ENCODE assay signal across 11 cellular contexts in genomic region chr10:72295330-72295910, GRCh38. TPM values are rescaled to one million over a fixed set of nuclear protein-coding genes. Genes with fewer than 3 reads are reported as not detected.
DNase-seq lines count a peak whose midpoint lies in the region; ATAC-seq and TF ChIP-seq lines count a peak whose summit lies in the region.
"Had no signal": no experiment of that assay in that cellular context is flagged by ENCODE, and none has a peak within 500 bp of the region (broad histone marks: within the 10 kb centered on the region; RNA-seq: fewer than 3 reads in every experiment).

No MANE protein-coding gene starts in this region.

- intact Hi-C loops in activated CD4-positive, alpha-beta T cell treated with anti-CD3 and anti-CD28 coated beads for 36 hours (cut with DNase I, micrococcal nuclease), result loop anchor here in 1 of 2 experiments (5.0 to 10.0 kb wide), 3 partner anchors 267 to 568 kb away; partner anchors contain the start of gene VSIR
- intact Hi-C loops in PC-9 (cut with micrococcal nuclease; ENCODE audit: unreplicated experiment) (no loop called here), left lung (cut with DNase I) (no loop called here)

- H3F3A ChIP-seq in PC-9 (ENCODE audit: insufficient read depth, low read depth), result peaks cover 59% of the 10 kb centered on the region

- no peaks in the 10 kb centered on the region for H3K27me3 Mint-ChIP-seq in activated CD4-positive, alpha-beta T cell treated with anti-CD3 and anti-CD28 coated beads for 36 hours
- no peaks in the 10 kb centered on the region for H3K27me3 Mint-ChIP-seq in effector memory CD8-positive, alpha-beta T cell

- peak overlapping the region; percentile 99 for H3K27ac Mint-ChIP-seq in activated CD4-positive, alpha-beta T cell treated with anti-CD3 and anti-CD28 coated beads for 36 hours
- H3K27ac Mint-ChIP-seq in effector memory CD8-positive, alpha-beta T cell, result peak overlapping the region; percentile 95 to 97
- H3K27ac Mint-ChIP-seq in stimulated activated effector memory CD8-positive, alpha-beta T cell treated with anti-CD3 and anti-CD28 coated beads, Interleukin-12 subunit alpha, Interleukin-12 subunit beta, amount 100 ng/mL, for 72 hours, result peak overlapping the region; percentile 99

- ATAC-seq in activated CD4-positive, alpha-beta T cell treated with anti-CD3 and anti-CD28 coated beads for 36 hours, result no peak
- ATAC-seq in effector memory CD8-positive, alpha-beta T cell (replicated peaks), result no peak
- no peak for ATAC-seq in stimulated activated effector memory CD8-positive, alpha-beta T cell treated with anti-CD3 and anti-CD28 coated beads, Interleukin-12 subunit alpha, Interleukin-12 subunit beta, amount 100 ng/mL, for 72 hours
- no peak for ATAC-seq in left lung
- ATAC-seq in GM19351 (IDR thresholded peaks at IDR 0.05; ENCODE audit: unreplicated experiment), result no peak

- peaks cover 80% of the 10 kb centered on the region for H3K4me1 Mint-ChIP-seq in activated CD4-positive, alpha-beta T cell treated with anti-CD3 and anti-CD28 coated beads for 36 hours
- H3K4me1 Mint-ChIP-seq in effector memory CD8-positive, alpha-beta T cell (ENCODE audit: low read depth in 2 of 2), result peaks cover 39 to 41% of the 10 kb centered on the region in 2 donors
- H3K4me1 Mint-ChIP-seq in stimulated activated effector memory CD8-positive, alpha-beta T cell treated with anti-CD3 and anti-CD28 coated beads, Interleukin-12 subunit alpha, Interleukin-12 subunit beta, amount 100 ng/mL, for 72 hours, result peaks cover 79% of the 10 kb centered on the region

- TF ChIP-seq CTCF in PC-9 (conservative IDR thresholded peaks at IDR 0.05) (no peak), left lung (IDR thresholded peaks at IDR 0.05) (no peak)

- H3K79me2 ChIP-seq in PC-9 (ENCODE audit: low read depth), result peaks cover 12% of the 10 kb centered on the region; the same call in 1 of the 2 replicates

- no peaks in the 10 kb centered on the region for H3K9me3 Mint-ChIP-seq in activated CD4-positive, alpha-beta T cell treated with anti-CD3 and anti-CD28 coated beads for 36 hours (ENCODE audit: low read depth)
- no peaks in the 10 kb centered on the region for H3K9me3 Mint-ChIP-seq in effector memory CD8-positive, alpha-beta T cell
- H3K9me3 Mint-ChIP-seq in stimulated activated effector memory CD8-positive, alpha-beta T cell treated with anti-CD3 and anti-CD28 coated beads, Interleukin-12 subunit alpha, Interleukin-12 subunit beta, amount 100 ng/mL, for 72 hours, result no peaks in the 10 kb centered on the region

- H3K27me3 ChIP-seq in PC-9 (ENCODE audit: insufficient read depth, low read depth) (no peaks in the 10 kb centered on the region), left lung (no peaks in the 10 kb centered on the region)
- H3K27me3 ChIP-seq: sigmoid colon had no signal

- peak overlapping the region; percentile 80 for H3K4me3 Mint-ChIP-seq in activated CD4-positive, alpha-beta T cell treated with anti-CD3 and anti-CD28 coated beads for 36 hours
- peak overlapping the region in 1 of 2 donors; percentile 78 for H3K4me3 Mint-ChIP-seq in effector memory CD8-positive, alpha-beta T cell
- peak overlapping the region; percentile 81 for H3K4me3 Mint-ChIP-seq in stimulated activated effector memory CD8-positive, alpha-beta T cell treated with anti-CD3 and anti-CD28 coated beads, Interleukin-12 subunit alpha, Interleukin-12 subunit beta, amount 100 ng/mL, for 72 hours

- H3K9me3 ChIP-seq in PC-9 (ENCODE audit: insufficient read depth, low read depth) (no peaks in the 10 kb centered on the region), left lung (no peaks in the 10 kb centered on the region)
- H3K9me3 ChIP-seq: sigmoid colon had no signal

- no peak overlapping the region for H3K4me3 ChIP-seq in PC-9
- no peak overlapping the region for H3K4me3 ChIP-seq in left lung
- H3K4me3 ChIP-seq: sigmoid colon had no signal

- no peaks in the 10 kb centered on the region for H4K20me1 ChIP-seq in PC-9 (ENCODE audit: insufficient read depth)

- POLR2A ChIA-PET in activated CD4-positive, alpha-beta T cell treated with anti-CD3 and anti-CD28 coated beads for 36 hours (lab: Charles Lee), result interaction anchor here (0.8 to 8.6 kb wide), 8 partner anchors 10 to 79 kb away, joined by 4 to 137 read pairs (median 34); partner anchors contain the start of genes ANAPC16, ASCC1 and DDIT4
- POLR2A ChIA-PET in PC-9 (lab: Charles Lee; ENCODE audit: unreplicated experiment), result no interaction called here

- DNase-seq in activated CD4-positive, alpha-beta T cell treated with anti-CD3 and anti-CD28 coated beads for 36 hours, result no peak
- DNase-seq in activated CD4-positive, alpha-beta T cell treated with anti-CD3 and anti-CD28 coated beads, Interleukin-2, amount 50 U/mL, for 4 hours, result no peak
- DNase-seq in PC-9, result no peak
- no peak for DNase-seq in effector memory CD8-positive, alpha-beta T cell
- DNase-seq in stimulated activated effector memory CD8-positive, alpha-beta T cell treated with anti-CD3 and anti-CD28 coated beads, Interleukin-12 subunit alpha, Interleukin-12 subunit beta, amount 100 ng/mL, for 72 hours (ENCODE audit: low spot score in 2 of 2), result no peak
- no peak for DNase-seq in activated effector memory CD4-positive, alpha-beta T cell treated with anti-CD3 and anti-CD28 coated beads, Interleukin-2, amount 50 U/mL, for 16 hours
- no peak for DNase-seq in left lung
- DNase-seq: activated gamma-delta T cell, NCI-H2029, sigmoid colon had no signal

- H3K4me2 ChIP-seq in PC-9, result no peak overlapping the region

- H3K9me2 ChIP-seq in PC-9 (ENCODE audit: insufficient read depth), result no peaks in the 10 kb centered on the region

- H3K27ac ChIP-seq in PC-9, result peak overlapping the region; percentile 89; the same call in 1 of the 2 replicates
- peak overlapping the region in 1 of 2 donors; percentile 99 for H3K27ac ChIP-seq in left lung
- H3K27ac ChIP-seq: sigmoid colon had no signal

- H3K36me3 Mint-ChIP-seq in activated CD4-positive, alpha-beta T cell treated with anti-CD3 and anti-CD28 coated beads for 36 hours (ENCODE audit: low read depth), result peaks cover 10% of the 10 kb centered on the region
- H3K36me3 Mint-ChIP-seq in effector memory CD8-positive, alpha-beta T cell (ENCODE audit: insufficient read depth), result peaks cover 24% of the 10 kb centered on the region
- H3K36me3 Mint-ChIP-seq in stimulated activated effector memory CD8-positive, alpha-beta T cell treated with anti-CD3 and anti-CD28 coated beads, Interleukin-12 subunit alpha, Interleukin-12 subunit beta, amount 100 ng/mL, for 72 hours, result peaks cover 41% of the 10 kb centered on the region

- H3K4me1 ChIP-seq in PC-9 (replicated peaks; ENCODE audit: insufficient read depth), result peaks cover 66% of the 10 kb centered on the region
- H3K4me1 ChIP-seq in left lung, result peaks cover 7 to 43% of the 10 kb centered on the region in 2 donors

- H2AFZ ChIP-seq in PC-9, result no peak overlapping the region

- no TSS peak for BruUV-seq in PC-9 (replicated peaks; lab: Mats Ljungman, UMichigan)

- CTCF ChIA-PET in activated CD4-positive, alpha-beta T cell treated with anti-CD3 and anti-CD28 coated beads for 36 hours (lab: Charles Lee), result interaction anchor here (0.5 to 1.6 kb wide), 3 partner anchors 19 to 130 kb away, joined by 3 to 5 read pairs (median 3); no protein-coding TSS in a partner anchor
- CTCF ChIA-PET in PC-9 (lab: Charles Lee), result no interaction called here

- H3K36me3 ChIP-seq in PC-9 (ENCODE audit: low read depth) (no peaks in the 10 kb centered on the region), left lung (no peaks in the 10 kb centered on the region)
- H3K36me3 ChIP-seq: sigmoid colon had no signal

RNA-seq across cellular contexts. Expression of gene DDIT4, which starts 21.7 kb away (rescaled TPM):
- total RNA-seq in activated CD4-positive, alpha-beta T cell treated with anti-CD3 and anti-CD28 coated beads for 36 hours, result 1,000 to 10,000 TPM in 1 of 2 experiments, 100 to 1,000 TPM in 1; 750 to 1,039 TPM
- total RNA-seq in PC-9 (2021) (178 and 212 TPM in 2 replicates), left lung (10 to 100 TPM; 40.7 to 73.8 TPM)

RNA-seq across cellular contexts. Expression of gene DNAJB12, which starts 59.3 kb away (rescaled TPM):
- 10 to 100 TPM; 19.7 to 21.9 TPM for total RNA-seq in activated CD4-positive, alpha-beta T cell treated with anti-CD3 and anti-CD28 coated beads for 36 hours
- total RNA-seq in PC-9 (2021) (37.0 and 46.9 TPM in 2 replicates), left lung (10 to 100 TPM; 30.9 to 38.9 TPM)
